Comparison of ENCODE assay signal across 13 cellular contexts in genomic region chr10:118835682-118836326, GRCh38.
DNase-seq lines count a peak whose midpoint lies in the region; ATAC-seq, FAIRE-seq and TF ChIP-seq lines count a peak whose summit lies in the region.
"Had no signal": no experiment of that assay in that cellular context is flagged by ENCODE, and none has a peak within 500 bp of the region (broad histone marks: within the 10 kb centered on the region; RNA-seq: fewer than 3 reads in every experiment).

No MANE protein-coding gene starts in this region.

- in situ Hi-C loops in brain microvascular endothelial cell (cut with HindIII; ENCODE audit: low pct_ligation_motif_present, low sequenced_read_pairs) (no loop called here), G401 (cut with HindIII; ENCODE audit: low sequenced_read_pairs) (no loop called here)

- H3K9ac ChIP-seq in HCT116 (ENCODE audit: low read length), result peak overlapping the region; percentile 0; the same call in 1 of the 2 replicates
- H3K9ac ChIP-seq: parathyroid adenoma had no signal

- ATAC-seq in HCT116 (peak; percentile 71), pancreas (peak; percentile 70 to 92 (median 90))
- ATAC-seq: CD8-positive, alpha-beta T cell had no signal

- peak overlapping the region; percentile 70 for H3K4me2 ChIP-seq in HCT116 (ENCODE audit: low read length)

- no peaks in the 10 kb centered on the region; the same call in 1 of the 2 replicates for H3K79me2 ChIP-seq in HCT116 (ENCODE audit: insufficient read depth, low read length)
- H3K79me2 ChIP-seq: parathyroid adenoma had no signal

- DNase-seq in HCT116 (ENCODE audit: low read depth, low spot score), result peak; percentile 92
- peak; percentile 33 for DNase-seq in NCI-H2171 treated with DMSO at 0.1 percent for 48 hours (lab: John Stamatoyannopoulos, UW)
- DNase-seq in cardiac fibroblast (ENCODE audit: low read depth in 2 of 2), result peak; percentile 17 to 68
- DNase-seq in pancreas, result peak; percentile 65 to 89 (median 76)
- DNase-seq in foreskin fibroblast, result no peak
- DNase-seq in brain microvascular endothelial cell, result no peak
- no peak for DNase-seq in G401 (ENCODE audit: low spot score)
- DNase-seq in effector CD4-positive, alpha-beta T cell, result no peak
- DNase-seq: activated CD4-positive, CD25-positive, alpha-beta regulatory T cell; CD8-positive, alpha-beta T cell; effector CD8-positive, alpha-beta T cell had no signal

- H3K27ac ChIP-seq in HCT116 (ENCODE audit: low read depth, low read length), result peak overlapping the region; percentile 46
- peak overlapping the region in 1 of 4 donors; percentile 50 for H3K27ac ChIP-seq in pancreas
- no peak overlapping the region for H3K27ac ChIP-seq in brain microvascular endothelial cell
- H3K27ac ChIP-seq: parathyroid adenoma had no signal

- TF ChIP-seq POLR2A in HCT116 (IDR thresholded peaks at IDR 0.05; ENCODE audit: borderline replicate concordance, extremely low read depth, insufficient read depth, insufficient read length), result no peak

- peaks cover 35 to 59% of the 10 kb centered on the region in 2 experiments for H3K4me1 ChIP-seq in HCT116 (ENCODE audit: control insufficient read depth in 1 of 2, insufficient read depth in 2 of 2, low read length in 2 of 2)
- H3K4me1 ChIP-seq in pancreas, result peaks cover 0 to 4% (median 0%) of the 10 kb centered on the region in 3 donors
- H3K4me1 ChIP-seq: parathyroid adenoma had no signal

- H4K20me1 ChIP-seq in HCT116 (ENCODE audit: insufficient read depth), result no peaks in the 10 kb centered on the region

- no peak for TF ChIP-seq RAD21 in HCT116 (IDR thresholded peaks at IDR 0.05; ENCODE audit: low read depth)

- intact Hi-C loops in HCT116 (cut with micrococcal nuclease), result no loop called here
- intact Hi-C loops in pancreas (cut with DNase I), result no loop called here

- H3K9me3 ChIP-seq in HCT116 (ENCODE audit: control insufficient read depth in 1 of 2, insufficient read depth in 1 of 2, low read depth in 1 of 2, low read length in 2 of 2) (no peaks in the 10 kb centered on the region), pancreas (no peaks in the 10 kb centered on the region)

- FAIRE-seq in pancreas (lab: Jason Lieb, UNC), result no peak
- FAIRE-seq: RCC 7860 had no signal

- no peak overlapping the region for H2AFZ ChIP-seq in HCT116 (ENCODE audit: low read depth, low read length, poor library complexity, severe bottlenecking)
- H2AFZ ChIP-seq: parathyroid adenoma had no signal

- CTCF ChIA-PET in HCT116 (lab: Charles Lee), result interaction anchor here (1.0 kb wide), 2 partner anchors 31 to 115 kb away, joined by 3 read pairs; no protein-coding TSS in a partner anchor

- H3K36me3 ChIP-seq in HCT116 (ENCODE audit: control insufficient read depth in 1 of 2, insufficient read depth in 2 of 2, low read length in 2 of 2) (no peaks in the 10 kb centered on the region), pancreas (no peaks in the 10 kb centered on the region), brain microvascular endothelial cell (replicated peaks) (no peaks in the 10 kb centered on the region)

- RAD21 ChIA-PET in HCT116 (lab: Charles Lee; ENCODE audit: low non-redundant PET in 1 of 2, low total read pairs in 2 of 2, uncharacterized antibody in 2 of 2, unreplicated experiment in 2 of 2), result no interaction called here

- 60 to 61% methylated on average over 3 of the region's 3 CpGs for WGBS in pancreas, 2 donors

- TF ChIP-seq CTCF in HCT116 (IDR thresholded peaks at IDR 0.05 in 2 of 3, conservative IDR thresholded peaks at IDR 0.05 in 1 of 3; ENCODE audit: borderline replicate concordance in 1 of 3, insufficient read depth in 1 of 3, low read depth in 2 of 3, low read length in 2 of 3), result peak in 2 of 3 experiments; percentile 14 to 30; a peak in 1 of 6 replicates
- TF ChIP-seq CTCF in cardiac fibroblast (IDR thresholded peaks at IDR 0.05; ENCODE audit: low read depth, low read length), result no peak
- TF ChIP-seq CTCF in pancreas (IDR thresholded peaks at IDR 0.05), result no peak
- TF ChIP-seq CTCF in foreskin fibroblast (IDR thresholded peaks at IDR 0.05; ENCODE audit: low read depth, low read length), result no peak
- no peak for TF ChIP-seq CTCF in brain microvascular endothelial cell (IDR thresholded peaks at IDR 0.05; ENCODE audit: low read depth, low read length, missing control alignments)

- BruUV-seq in HCT116 (replicated peaks; lab: Mats Ljungman, UMichigan), result no TSS peak

- peak overlapping the region in 1 of 2 experiments; percentile 31; a peak in 2 of 4 replicates for H3K4me3 ChIP-seq in HCT116 (replicated peaks in 1 of 2; ENCODE audit: low read depth in 1 of 2, low read length in 2 of 2)
- no peak overlapping the region for H3K4me3 ChIP-seq in cardiac fibroblast (replicated peaks in 1 of 2; ENCODE audit: low read depth in 2 of 2, low read length in 2 of 2)
- no peak overlapping the region for H3K4me3 ChIP-seq in pancreas
- no peak overlapping the region for H3K4me3 ChIP-seq in foreskin fibroblast (ENCODE audit: low read depth in 1 of 2, low read length in 2 of 2)
- H3K4me3 ChIP-seq in brain microvascular endothelial cell (ENCODE audit: low read depth, low read length), result no peak overlapping the region

- H3K27me3 ChIP-seq in HCT116 (ENCODE audit: insufficient read depth, low read length) (no peaks in the 10 kb centered on the region), pancreas (no peaks in the 10 kb centered on the region), brain microvascular endothelial cell (replicated peaks) (no peaks in the 10 kb centered on the region)

- POLR2A ChIA-PET in HCT116 (lab: Charles Lee), result interaction anchor here (0.7 kb wide), 1 partner anchor 12 kb away, joined by 3 read pairs; no protein-coding TSS in a partner anchor

- no peaks in the 10 kb centered on the region for H3K9me2 ChIP-seq in HCT116 (ENCODE audit: insufficient read depth)

TF ChIP-seq in HCT116, 20 proteins besides CTCF, POLR2A, EP300 and RAD21:
- no peak for TF ChIP-seq SRF (IDR thresholded peaks at IDR 0.05; ENCODE audit: low read depth)
- TF ChIP-seq ZFX (IDR thresholded peaks at IDR 0.05), result peak; percentile 35; the same call in 1 of the 2 replicates
- TF ChIP-seq ATF3 (IDR thresholded peaks at IDR 0.05), result no peak
- TF ChIP-seq ZBTB33 (IDR thresholded peaks at IDR 0.05; ENCODE audit: extremely low read depth, insufficient replicate concordance, low read length), result peak; percentile 60
- TF ChIP-seq EZH2 (IDR thresholded peaks at IDR 0.05), result no peak
- TF ChIP-seq POLR2AphosphoS5 (IDR thresholded peaks at IDR 0.05; ENCODE audit: low read depth, low read length), result peak; percentile 86
- TF ChIP-seq EGR1 (IDR thresholded peaks at IDR 0.05; ENCODE audit: low read depth), result no peak
- no peak for TF ChIP-seq EZH2phosphoT487 (IDR thresholded peaks at IDR 0.05; ENCODE audit: borderline replicate concordance)
- peak; percentile 83 for TF ChIP-seq YY1 (IDR thresholded peaks at IDR 0.05; ENCODE audit: extremely low read depth, insufficient replicate concordance, low read depth, low read length)
TF ChIP-seq in HCT116: peak in this region for 4.

Comparison
In these comparisons a context has a peak if more than half of its experiments do, and no peak if none do; other contexts are left out.
1. DNase-seq: peak in HCT116 (single experiment), NCI-H2171 treated with DMSO at 0.1 percent for 48 hours (single experiment), cardiac fibroblast (2 of 2) and pancreas (6 of 6); none in foreskin fibroblast (0 of 2), brain microvascular endothelial cell (single experiment), G401 (single experiment) and effector CD4-positive, alpha-beta T cell (single experiment).
2. CTCF ChIP-seq: peak in HCT116 (2 of 3); none in cardiac fibroblast (single experiment), pancreas (0 of 4), foreskin fibroblast (single experiment) and brain microvascular endothelial cell (single experiment).